In genomic region chr3:23760325-23760724, GRCh38 we compare ENCODE assay signal across 10 cellular contexts. TPM values are rescaled to one million over a fixed set of nuclear protein-coding genes. Genes with fewer than 3 reads are reported as not detected.
DNase-seq lines count a peak whose midpoint lies in the region; ATAC-seq, FAIRE-seq and TF ChIP-seq lines count a peak whose summit lies in the region.
"Had no signal": no experiment of that assay in that cellular context is flagged by ENCODE, and none has a peak within 500 bp of the region (broad histone marks: within the 10 kb centered on the region; RNA-seq: fewer than 3 reads in every experiment).

No MANE protein-coding gene starts in this region.

- H3K9ac ChIP-seq in GM12878 (ENCODE audit: control insufficient read depth, insufficient read depth, low read length): peak overlapping the region; percentile 10; the same call in 1 of the 2 replicates

- intact Hi-C loops in GM12878 (cut with micrococcal nuclease; ENCODE audit: unreplicated experiment): loop anchor here (2.0 to 5.0 kb wide), 6 partner anchors 50 to 600 kb away; partner anchors contain the start of genes NR1D2 and UBE2E2
- intact Hi-C loops in naive thymus-derived CD4-positive, alpha-beta T cell (cut with micrococcal nuclease): no loop called here

- TF ChIP-seq CTCF in DOHH2 (IDR thresholded peaks at IDR 0.05; ENCODE audit: low read depth, low read length, poor library complexity, severe bottlenecking) (peak; percentile 12), GM12878 (IDR thresholded peaks at IDR 0.05 in 2 of 3, conservative IDR thresholded peaks at IDR 0.05 in 1 of 3; ENCODE audit: control insufficient read depth in 2 of 3, extremely low read depth in 1 of 3, insufficient read depth in 1 of 3, low read depth in 3 of 3, low read length in 3 of 3) (peak in 2 of 3 experiments; percentile 26 to 38; a peak in 4 of 6 replicates)

- no peaks in the 10 kb centered on the region for H3K9me3 Mint-ChIP-seq in naive thymus-derived CD4-positive, alpha-beta T cell

- H3K36me3 ChIP-seq in DOHH2 (ENCODE audit: control insufficient read depth, low read length) (no peaks in the 10 kb centered on the region), GM12878 (ENCODE audit: control insufficient read depth in 2 of 2, insufficient read depth in 2 of 2, low read length in 1 of 2) (no peaks in the 10 kb centered on the region)
- no peaks in the 10 kb centered on the region for H3K36me3 ChIP-seq in naive thymus-derived CD4-positive, alpha-beta T cell (ENCODE audit: control insufficient read depth in 2 of 3, insufficient read depth in 3 of 3, low read length in 3 of 3)
- H3K36me3 ChIP-seq: ascending aorta had no signal

- no peak overlapping the region for H3K27ac Mint-ChIP-seq in naive thymus-derived CD4-positive, alpha-beta T cell

- H3K27me3 Mint-ChIP-seq in naive thymus-derived CD4-positive, alpha-beta T cell: peaks cover 0 to 10% (median 0%) of the 10 kb centered on the region in 5 donors

- TF ChIP-seq EP300 in GM12878 (IDR thresholded peaks at IDR 0.05; ENCODE audit: borderline replicate concordance in 1 of 2, control insufficient read depth in 1 of 2, low read depth in 2 of 2, low read length in 2 of 2): no peak

- no peak for TF ChIP-seq POLR2A in GM12878 (IDR thresholded peaks at IDR 0.05; ENCODE audit: low read depth, low read length)

- in situ Hi-C loops in GM12878 (cut with MboI): no loop called here

- H3K27ac ChIP-seq in DOHH2 (ENCODE audit: low read depth, low read length): no peak overlapping the region
- H3K27ac ChIP-seq in GM12878 (ENCODE audit: control insufficient read depth, insufficient read depth): peak overlapping the region; percentile 39; the same call in 1 of the 2 replicates
- H3K27ac ChIP-seq in naive thymus-derived CD4-positive, alpha-beta T cell (ENCODE audit: low read depth, low read length): no peak overlapping the region
- H3K27ac ChIP-seq: ascending aorta had no signal

- peaks cover 32% of the 10 kb centered on the region for H3K4me1 ChIP-seq in DOHH2 (ENCODE audit: control insufficient read depth, low read length)
- peaks cover 37% of the 10 kb centered on the region for H3K4me1 ChIP-seq in GM12878 (ENCODE audit: control insufficient read depth, insufficient read depth, low read length)
- H3K4me1 ChIP-seq in naive thymus-derived CD4-positive, alpha-beta T cell (ENCODE audit: control insufficient read depth in 2 of 2, insufficient read depth in 2 of 2, low read length in 2 of 2): peaks cover 0 to 27% of the 10 kb centered on the region in 2 donors

- H3K9me2 ChIP-seq in DOHH2 (replicated peaks; ENCODE audit: control insufficient read depth, low read length): no peaks in the 10 kb centered on the region

- no TSS peak for BruUV-seq in GM12878 (replicated peaks; lab: Mats Ljungman, UMichigan)

- no peaks in the 10 kb centered on the region for H3K36me3 Mint-ChIP-seq in naive thymus-derived CD4-positive, alpha-beta T cell

- H4K20me1 ChIP-seq in DOHH2 (ENCODE audit: control insufficient read depth, insufficient read depth, low read depth, low read length) (no peaks in the 10 kb centered on the region), GM12878 (ENCODE audit: control insufficient read depth, insufficient read depth) (no peaks in the 10 kb centered on the region)

- H3K4me3 ChIP-seq in DOHH2 (ENCODE audit: low read length) (no peak overlapping the region), GM12878 (no peak overlapping the region)
- H3K4me3 ChIP-seq in naive thymus-derived CD4-positive, alpha-beta T cell (ENCODE audit: low read length): no peak overlapping the region
- H3K4me3 ChIP-seq: ascending aorta had no signal

- POLR2A ChIA-PET in GM12878 (lab: Charles Lee): interaction anchor here (0.5 to 1.5 kb wide), 3 partner anchors 38 to 71 kb away, joined by 3 to 7 read pairs (median 5); no protein-coding TSS in a partner anchor
- POLR2A ChIA-PET in naive thymus-derived CD4-positive, alpha-beta T cell (lab: Charles Lee): no interaction called here

- H3K27me3 ChIP-seq in DOHH2 (ENCODE audit: control insufficient read depth, low read length) (no peaks in the 10 kb centered on the region), GM12878 (replicated peaks in 1 of 2; ENCODE audit: control insufficient read depth in 2 of 2, insufficient read depth in 2 of 2, low read length in 1 of 2) (no peaks in the 10 kb centered on the region)
- no peaks in the 10 kb centered on the region for H3K27me3 ChIP-seq in naive thymus-derived CD4-positive, alpha-beta T cell (ENCODE audit: control insufficient read depth in 2 of 2, insufficient read depth in 2 of 2, low read length in 2 of 2)
- H3K27me3 ChIP-seq: ascending aorta had no signal

- DNase-seq in GM12878 (ENCODE audit: low read depth, low spot score): no peak
- DNase-seq in AG08396 (ENCODE audit: low spot score): no peak
- DNase-seq in stimulated activated CD4-positive, alpha-beta T cell treated with anti-CD3 and anti-CD28 coated beads, Interleukin-4, amount 100 ng/mL, for 4 hours: no peak
- DNase-seq in A172 (ENCODE audit: low spot score): no peak
- no peak for DNase-seq in naive thymus-derived CD4-positive, alpha-beta T cell

- H3K9me3 ChIP-seq in DOHH2 (ENCODE audit: control insufficient read depth, insufficient read depth, low read length) (no peaks in the 10 kb centered on the region), GM12878 (replicated peaks; ENCODE audit: control insufficient read depth, insufficient read depth, low read length) (no peaks in the 10 kb centered on the region)
- no peaks in the 10 kb centered on the region for H3K9me3 ChIP-seq in naive thymus-derived CD4-positive, alpha-beta T cell (ENCODE audit: control insufficient read depth in 2 of 3, low read length in 3 of 3)
- H3K9me3 ChIP-seq: ascending aorta had no signal

- H3F3A ChIP-seq in DOHH2 (ENCODE audit: control insufficient read depth, insufficient read depth): no peaks in the 10 kb centered on the region

- H3K4me3 Mint-ChIP-seq in naive thymus-derived CD4-positive, alpha-beta T cell: no peak overlapping the region

- no peak for FAIRE-seq in GM12878 (lab: Jason Lieb, UNC)
- FAIRE-seq: keratinocyte had no signal

- ATAC-seq in GM19351 (IDR thresholded peaks at IDR 0.05; ENCODE audit: unreplicated experiment): peak; percentile 10
- ATAC-seq in HG03025 (IDR thresholded peaks at IDR 0.05; ENCODE audit: low FRiP score, unreplicated experiment): peak; percentile 3
- peak; percentile 32 for ATAC-seq in GM12878
- ATAC-seq in naive thymus-derived CD4-positive, alpha-beta T cell: no peak

- H3K4me2 ChIP-seq in DOHH2 (ENCODE audit: low read length): peak overlapping the region; percentile 19; the same call in 1 of the 2 replicates
- H3K4me2 ChIP-seq in GM12878 (ENCODE audit: control insufficient read depth, insufficient read depth): peak overlapping the region; percentile 70

- SMC1A ChIA-PET in GM12878 (lab: Charles Lee; ENCODE audit: uncharacterized antibody, unreplicated experiment): interaction anchor here (0.6 to 5.3 kb wide), 31 partner anchors 8 to 817 kb away, joined by 3 to 36 read pairs (median 4); no protein-coding TSS in a partner anchor

- TF ChIP-seq RAD21 in GM12878 (IDR thresholded peaks at IDR 0.05; ENCODE audit: insufficient read depth, low read depth, low read length): peak; percentile 66

- peaks cover 2 to 22% (median 10%) of the 10 kb centered on the region in 7 donors for H3K4me1 Mint-ChIP-seq in naive thymus-derived CD4-positive, alpha-beta T cell

- H2AFZ ChIP-seq in GM12878 (ENCODE audit: control insufficient read depth, low read depth, low read length): peak overlapping the region; percentile 61

- no peaks in the 10 kb centered on the region for H3K79me2 ChIP-seq in DOHH2 (ENCODE audit: control insufficient read depth, low read length)
- H3K79me2 ChIP-seq in GM12878 (ENCODE audit: control insufficient read depth, insufficient read depth, low read length): no peaks in the 10 kb centered on the region

- CTCF ChIA-PET in GM12878 (lab: Yijun Ruan, JAX): interaction anchor here (0.8 to 3.3 kb wide), 19 partner anchors 18 to 838 kb away, joined by 3 to 17 read pairs (median 4); no protein-coding TSS in a partner anchor
- CTCF ChIA-PET in naive thymus-derived CD4-positive, alpha-beta T cell (lab: Charles Lee): no interaction called here

- WGBS in GM12878 (ENCODE audit: insufficient coverage, insufficient replicate concordance, low lambda C conversion rate, missing lambda C conversion rate): 97% methylated on average over 3 of the region's 3 CpGs

- RAD21 ChIA-PET in GM12878 (lab: Charles Lee; ENCODE audit: unreplicated experiment): interaction anchor here (0.6 to 4.7 kb wide), 26 partner anchors 16 to 792 kb away, joined by 3 to 26 read pairs (median 5); partner anchors contain the start of genes NKIRAS1 and RPL15

TF ChIP-seq in GM12878, 131 proteins besides CTCF, POLR2A, EP300 and RAD21 (continues in another document):
- TF ChIP-seq SMAD5 (IDR thresholded peaks at IDR 0.05; ENCODE audit: low read depth) (no peak), JUNB (IDR thresholded peaks at IDR 0.05) (no peak), BACH1 (IDR thresholded peaks at IDR 0.05; ENCODE audit: borderline replicate concordance) (no peak), SREBF1 (IDR thresholded peaks at IDR 0.05; ENCODE audit: low read length) (no peak), STAT3 (IDR thresholded peaks at IDR 0.05; ENCODE audit: low read depth, low read length) (no peak), CHD1 (IDR thresholded peaks at IDR 0.05; ENCODE audit: low read depth, low read length) (0 out of 2 replicates have a peak, but pooled peaks have one; percentile 11), WRNIP1 (IDR thresholded peaks at IDR 0.05; ENCODE audit: borderline replicate concordance, low read depth, low read length) (no peak)

RNA-seq across cellular contexts. Expression of gene UBE2E1, which starts 45.4 kb away (rescaled TPM):
- total RNA-seq in GM12878 (2013; cell fraction: nucleolus; rRNA removed): 149 and 156 TPM in 2 replicates
- total RNA-seq in GM12878 (2014; rRNA removed): 110 and 129 TPM in 2 replicates
- total RNA-seq in GM12878 (2014; rRNA removed; fragmentation: Illumina TruSeq; extraction: Trizol): 230 and 236 TPM in 2 replicates
- total RNA-seq in GM12878 (2021): 162 and 167 TPM in 2 replicates
- 122 TPM for polyA plus RNA-seq in GM12878 (2011; ENCODE audit: low read depth)
- 425 and 698 TPM in 2 replicates for polyA plus RNA-seq in GM12878 (2011; rRNA removed)
- 160 and 172 TPM in 2 replicates for polyA plus RNA-seq in GM12878 (2011; cell fraction: cytosol; rRNA removed)
- polyA plus RNA-seq in GM12878 (2011; cell fraction: nucleus; rRNA removed): 186 and 224 TPM in 2 replicates
- polyA plus RNA-seq in GM12878 (2012): 192 and 242 TPM in 2 replicates
- polyA plus RNA-seq in GM12878 (2014; fragmentation: Illumina TruSeq; extraction: Trizol): 282 and 450 TPM in 2 replicates
- polyA plus RNA-seq in GM12878 (2014; fragmentation: Nextera tagmentation; extraction: Ambion mirVana): 100 to 1,000 TPM; 113 to 128 TPM
- polyA plus RNA-seq in GM12878 (2014; rRNA removed): 159 and 202 TPM in 2 replicates
- 10 to 100 TPM; 18.7 to 21.8 TPM for polyA plus RNA-seq in GM12878 (2016; fragmentation: Nextera tagmentation; extraction: Ambion mirVana)
- 126 and 154 TPM in 2 replicates for polyA minus RNA-seq in GM12878 (2011; rRNA and poly(A)+ RNA removed)
- polyA minus RNA-seq in GM12878 (2011; cell fraction: cytosol; rRNA and poly(A)+ RNA removed): 57.1 and 82.3 TPM in 2 replicates
- 84.7 and 98.8 TPM in 2 replicates for polyA minus RNA-seq in GM12878 (2011; cell fraction: nucleus; rRNA and poly(A)+ RNA removed)
- total RNA-seq in A172 (2014; rRNA removed; shearing (Covaris generic)): 66.4 and 91.7 TPM in 2 replicates
- total RNA-seq in naive thymus-derived CD4-positive, alpha-beta T cell: 10 to 100 TPM; 59.0 to 80.0 (median 69.2) TPM
- polyA plus RNA-seq in naive thymus-derived CD4-positive, alpha-beta T cell: 10 to 100 TPM in 1 of 2 donors, 1 to 10 TPM in 1; 5.2 to 22.1 TPM
